In the genomic region with DNA sequence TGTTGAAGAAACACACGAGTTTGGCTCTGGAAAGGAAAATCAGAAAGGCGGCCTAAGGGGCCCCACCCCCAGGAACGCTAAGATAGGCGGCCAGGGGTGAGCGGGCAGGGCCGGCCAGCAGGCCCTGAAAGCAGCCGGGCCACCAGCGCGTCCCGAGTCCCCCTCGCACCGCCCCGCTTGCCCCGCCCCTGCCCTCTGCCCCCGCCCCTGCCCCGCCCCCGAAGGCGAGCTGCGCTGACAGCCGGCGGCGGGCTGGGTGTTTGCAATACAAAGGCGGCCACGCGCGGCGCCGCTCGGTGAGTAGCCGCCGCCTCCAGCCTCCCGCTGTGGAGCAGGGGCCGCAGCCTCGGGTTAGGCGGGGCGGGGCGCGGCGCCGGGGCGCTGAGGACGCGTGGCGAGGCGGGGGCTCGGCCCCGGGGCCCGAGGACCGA, we compare ENCODE assay signal across 8 cellular contexts. TPM values are rescaled to one million over a fixed set of nuclear protein-coding genes. Genes with fewer than 3 reads are reported as not detected.
DNase-seq lines count a peak whose midpoint lies in the region; ATAC-seq and TF ChIP-seq lines count a peak whose summit lies in the region.

A gene with protein sequence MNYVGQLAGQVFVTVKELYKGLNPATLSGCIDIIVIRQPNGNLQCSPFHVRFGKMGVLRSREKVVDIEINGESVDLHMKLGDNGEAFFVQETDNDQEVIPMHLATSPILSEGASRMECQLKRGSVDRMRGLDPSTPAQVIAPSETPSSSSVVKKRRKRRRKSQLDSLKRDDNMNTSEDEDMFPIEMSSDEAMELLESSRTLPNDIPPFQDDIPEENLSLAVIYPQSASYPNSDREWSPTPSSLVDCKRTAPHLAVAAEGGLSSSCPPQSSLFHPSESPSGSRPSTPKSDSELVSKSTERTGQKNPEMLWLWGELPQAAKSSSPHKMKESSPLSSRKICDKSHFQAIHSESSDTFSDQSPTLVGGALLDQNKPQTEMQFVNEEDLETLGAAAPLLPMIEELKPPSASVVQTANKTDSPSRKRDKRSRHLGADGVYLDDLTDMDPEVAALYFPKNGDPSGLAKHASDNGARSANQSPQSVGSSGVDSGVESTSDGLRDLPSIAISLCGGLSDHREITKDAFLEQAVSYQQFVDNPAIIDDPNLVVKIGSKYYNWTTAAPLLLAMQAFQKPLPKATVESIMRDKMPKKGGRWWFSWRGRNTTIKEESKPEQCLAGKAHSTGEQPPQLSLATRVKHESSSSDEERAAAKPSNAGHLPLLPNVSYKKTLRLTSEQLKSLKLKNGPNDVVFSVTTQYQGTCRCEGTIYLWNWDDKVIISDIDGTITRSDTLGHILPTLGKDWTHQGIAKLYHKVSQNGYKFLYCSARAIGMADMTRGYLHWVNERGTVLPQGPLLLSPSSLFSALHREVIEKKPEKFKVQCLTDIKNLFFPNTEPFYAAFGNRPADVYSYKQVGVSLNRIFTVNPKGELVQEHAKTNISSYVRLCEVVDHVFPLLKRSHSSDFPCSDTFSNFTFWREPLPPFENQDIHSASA (plus strand): TSS at position 257 of the 431 bp plus-strand sequence. CDS start 18,910 bp downstream, outside the sequence.

- H3K36me3 ChIP-seq in BJ (ENCODE audit: control insufficient read depth, insufficient read depth, low read length) = no peaks in the 10 kb centered on the region
- H3K36me3 ChIP-seq in liver (ENCODE audit: control insufficient read depth in 4 of 4, insufficient read depth in 3 of 4, low read depth in 1 of 4, low read length in 3 of 4) = no peaks in the 10 kb centered on the region

- H3K9ac ChIP-seq in liver (ENCODE audit: low read depth in 1 of 2, low read length in 2 of 2) = peak within 1 kb of the TSS; percentile 87

- no peak for DNase-seq in BJ (ENCODE audit: low read depth)
- peak; percentile 60 for DNase-seq in NCI-H748 treated with DMSO at 0.1 percent for 48 hours (lab: John Stamatoyannopoulos, UW)
- peak; percentile 86 to 87 for DNase-seq in activated CD4-positive, alpha-beta T cell treated with anti-CD3 and anti-CD28 coated beads, Interleukin-2, amount 50 U/mL, for 48 hours
- DNase-seq in dermis blood vessel endothelial cell = peak; percentile 91
- peak; percentile 88 for DNase-seq in stimulated activated CD4-positive, alpha-beta T cell treated with anti-CD3 and anti-CD28 coated beads, Interleukin-4, amount 100 ng/mL, for 1 hour

- peak within 1 kb of the TSS; percentile 78 to 83 for H3K27ac ChIP-seq in liver (ENCODE audit: low read depth in 1 of 2, low read length in 2 of 2)

- peak; percentile 22 for ATAC-seq in HG03378 (IDR thresholded peaks at IDR 0.05; ENCODE audit: unreplicated experiment)

- WGBS in liver = under 1% methylated on average over 49 of the region's 49 CpGs

- CTCF ChIA-PET in BJ (lab: Yijun Ruan, JAX) = interaction anchor here (0.6 to 2.4 kb wide), 8 partner anchors 31 to 271 kb away, joined by 3 to 10 read pairs (median 4); no protein-coding TSS in a partner anchor

- TF ChIP-seq RAD21 in liver (IDR thresholded peaks at IDR 0.05) = peak in 1 of 2 donors; percentile 31

- POLR2A ChIA-PET in BJ (lab: Charles Lee) = interaction anchor here (0.6 kb wide), 3 partner anchors 59 to 975 kb away, joined by 4 to 9 read pairs (median 5); no protein-coding TSS in a partner anchor

- TF ChIP-seq CTCF in BJ (IDR thresholded peaks at IDR 0.05; ENCODE audit: insufficient read depth, low read depth, low read length) = no peak
- no peak for TF ChIP-seq CTCF in liver (IDR thresholded peaks at IDR 0.05; ENCODE audit: low read depth, low read length, missing input control)

- peak; percentile 75 for TF ChIP-seq POLR2A in GM19099 (IDR thresholded peaks at IDR 0.05; ENCODE audit: extremely low read depth, insufficient read length, low read depth)

- H3K9me3 ChIP-seq in liver (ENCODE audit: control insufficient read depth in 4 of 4, low read length in 3 of 4) = no peaks in the 10 kb centered on the region

- H3K4me3 ChIP-seq in BJ (ENCODE audit: low read depth, low read length) (peak within 1 kb of the TSS; percentile 82), liver (ENCODE audit: low read depth in 1 of 3, low read length in 3 of 3) (peak within 1 kb of the TSS; percentile 80 to 92 (median 90))

- H3K27me3 ChIP-seq in BJ (ENCODE audit: control insufficient read depth, insufficient read depth, low read length) (no peaks in the 10 kb centered on the region), liver (ENCODE audit: control insufficient read depth in 4 of 4, insufficient read depth in 4 of 4, low read length in 3 of 4) (no peaks in the 10 kb centered on the region)

- peaks cover 18 to 50% (median 34%) of the 10 kb centered on the region in 4 donors for H3K4me1 ChIP-seq in liver (ENCODE audit: control insufficient read depth in 4 of 4, insufficient read depth in 4 of 4, low read length in 3 of 4)

TF ChIP-seq in liver, 16 proteins besides CTCF, POLR2A, EP300 and RAD21:
- TF ChIP-seq SP1 (IDR thresholded peaks at IDR 0.05) = no peak
- TF ChIP-seq, protein P1, sequence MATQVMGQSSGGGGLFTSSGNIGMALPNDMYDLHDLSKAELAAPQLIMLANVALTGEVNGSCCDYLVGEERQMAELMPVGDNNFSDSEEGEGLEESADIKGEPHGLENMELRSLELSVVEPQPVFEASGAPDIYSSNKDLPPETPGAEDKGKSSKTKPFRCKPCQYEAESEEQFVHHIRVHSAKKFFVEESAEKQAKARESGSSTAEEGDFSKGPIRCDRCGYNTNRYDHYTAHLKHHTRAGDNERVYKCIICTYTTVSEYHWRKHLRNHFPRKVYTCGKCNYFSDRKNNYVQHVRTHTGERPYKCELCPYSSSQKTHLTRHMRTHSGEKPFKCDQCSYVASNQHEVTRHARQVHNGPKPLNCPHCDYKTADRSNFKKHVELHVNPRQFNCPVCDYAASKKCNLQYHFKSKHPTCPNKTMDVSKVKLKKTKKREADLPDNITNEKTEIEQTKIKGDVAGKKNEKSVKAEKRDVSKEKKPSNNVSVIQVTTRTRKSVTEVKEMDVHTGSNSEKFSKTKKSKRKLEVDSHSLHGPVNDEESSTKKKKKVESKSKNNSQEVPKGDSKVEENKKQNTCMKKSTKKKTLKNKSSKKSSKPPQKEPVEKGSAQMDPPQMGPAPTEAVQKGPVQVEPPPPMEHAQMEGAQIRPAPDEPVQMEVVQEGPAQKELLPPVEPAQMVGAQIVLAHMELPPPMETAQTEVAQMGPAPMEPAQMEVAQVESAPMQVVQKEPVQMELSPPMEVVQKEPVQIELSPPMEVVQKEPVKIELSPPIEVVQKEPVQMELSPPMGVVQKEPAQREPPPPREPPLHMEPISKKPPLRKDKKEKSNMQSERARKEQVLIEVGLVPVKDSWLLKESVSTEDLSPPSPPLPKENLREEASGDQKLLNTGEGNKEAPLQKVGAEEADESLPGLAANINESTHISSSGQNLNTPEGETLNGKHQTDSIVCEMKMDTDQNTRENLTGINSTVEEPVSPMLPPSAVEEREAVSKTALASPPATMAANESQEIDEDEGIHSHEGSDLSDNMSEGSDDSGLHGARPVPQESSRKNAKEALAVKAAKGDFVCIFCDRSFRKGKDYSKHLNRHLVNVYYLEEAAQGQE (IDR thresholded peaks at IDR 0.05) = peak; percentile 18

RNA-seq across cellular contexts. Expression of the gene that starts here (rescaled TPM):
- polyA plus RNA-seq in BJ (2011; rRNA removed) (20.7 and 20.8 TPM in 2 replicates), liver (10 to 100 TPM; 12.3 to 14.6 TPM)
- polyA minus RNA-seq in BJ (2011; rRNA and poly(A)+ RNA removed) = 13.2 and 15.8 TPM in 2 replicates
- total RNA-seq in dermis blood vessel endothelial cell (24.0 and 36.3 TPM in 2 replicates), liver (10 to 100 TPM; 10.1 to 27.4 TPM)
